In genomic region chr1:19009126-19009881, GRCh38 we compare ENCODE assay signal across 1 cellular context.
TF ChIP-seq lines count a peak whose summit lies in the region.

No MANE protein-coding gene starts in this region.

TF ChIP-seq in A549, 52 proteins besides CTCF, POLR2A, EP300 and RAD21:
- peak; percentile 65; the same call in 1 of the 2 replicates for TF ChIP-seq HOXB5 (CRISPR knock-in tag; IDR thresholded peaks at IDR 0.05)
- peak; percentile 45; the same call in 1 of the 2 replicates for TF ChIP-seq HOXB13 (CRISPR knock-in tag; IDR thresholded peaks at IDR 0.05; ENCODE audit: low read depth)
- TF ChIP-seq EHF (CRISPR knock-in tag; IDR thresholded peaks at IDR 0.05): 0 out of 2 replicates have a peak, but pooled peaks have one; percentile 63
- TF ChIP-seq CBX2 (IDR thresholded peaks at IDR 0.05; ENCODE audit: borderline replicate concordance, low read depth): no peak
TF ChIP-seq in A549: peak in this region for 3.
